12 cellular contexts compared by ENCODE assay signal in genomic region chr15:23647421-23648375, GRCh38. TPM values are rescaled to one million over a fixed set of nuclear protein-coding genes. Genes with fewer than 3 reads are reported as not detected.
DNase-seq lines count a peak whose midpoint lies in the region; ATAC-seq and TF ChIP-seq lines count a peak whose summit lies in the region.
"Had no signal": no experiment of that assay in that cellular context is flagged by ENCODE, and none has a peak within 500 bp of the region (broad histone marks: within the 10 kb centered on the region; RNA-seq: fewer than 3 reads in every experiment).

Gene MAGEL2 (minus strand): TSS chr15:23647867. CDS start chr15:23647742, 125 bp downstream.

- H3K27ac ChIP-seq in ACC112 (ENCODE audit: low read depth, low read length), result no peak within 1 kb of the TSS
- H3K27ac ChIP-seq in endodermal cell (ENCODE audit: low read depth, low read length), result peak within 1 kb of the TSS; percentile 80
- no peak within 1 kb of the TSS for H3K27ac ChIP-seq in neural progenitor cell
- H3K27ac ChIP-seq in OCI-LY7 (ENCODE audit: low read depth, low read length, poor library complexity, severe bottlenecking), result no peak within 1 kb of the TSS
- H3K27ac ChIP-seq: SK-N-MC had no signal

- H3K4me1 ChIP-seq in ACC112 (ENCODE audit: control insufficient read depth, insufficient read depth, low read length, unreplicated experiment), result no peaks in the 10 kb centered on the region
- H3K4me1 ChIP-seq in endodermal cell (ENCODE audit: control insufficient read depth, insufficient read depth, low read length), result no peaks in the 10 kb centered on the region
- no peaks in the 10 kb centered on the region for H3K4me1 ChIP-seq in neural progenitor cell
- H3K4me1 ChIP-seq in HAP-1, result no peaks in the 10 kb centered on the region
- no peaks in the 10 kb centered on the region for H3K4me1 ChIP-seq in OCI-LY7 (ENCODE audit: insufficient read depth, low read length, poor library complexity, severe bottlenecking)

- POLR2A ChIA-PET in OCI-LY7 (lab: Charles Lee), result no interaction called here

- H3K4me2 ChIP-seq in neural progenitor cell, result peak within 1 kb of the TSS; percentile 84
- H3K4me2 ChIP-seq in OCI-LY7 (ENCODE audit: low read length), result no peak within 1 kb of the TSS

- H3K27me3 ChIP-seq in ACC112 (ENCODE audit: insufficient read depth, low read length) (peaks cover 30% of the 10 kb centered on the region), endodermal cell (ENCODE audit: control insufficient read depth, insufficient read depth, low read length, poor library complexity, severe bottlenecking) (no peaks in the 10 kb centered on the region), neural progenitor cell (no peaks in the 10 kb centered on the region), HAP-1 (ENCODE audit: low read depth) (no peaks in the 10 kb centered on the region)

- TF ChIP-seq CTCF in NB4 (IDR thresholded peaks at IDR 0.05; ENCODE audit: low read depth, low read length) (no peak), endodermal cell (conservative IDR thresholded peaks at IDR 0.05) (no peak), neural progenitor cell (IDR thresholded peaks at IDR 0.05) (no peak), OCI-LY7 (conservative IDR thresholded peaks at IDR 0.05; ENCODE audit: low read length) (no peak)

- H3K9me2 ChIP-seq in OCI-LY7 (ENCODE audit: insufficient read depth, low read length), result no peaks in the 10 kb centered on the region

- intact Hi-C loops in OCI-LY7 (cut with micrococcal nuclease; ENCODE audit: unreplicated experiment), result loop anchor here (5.0 to 10.0 kb wide), 2 partner anchors 210 to 1197 kb away; no protein-coding TSS in a partner anchor

- no peaks in the 10 kb centered on the region for H4K20me1 ChIP-seq in neural progenitor cell (ENCODE audit: low read depth)
- no peaks in the 10 kb centered on the region for H4K20me1 ChIP-seq in OCI-LY7 (ENCODE audit: insufficient read depth, low read length)

- H2AFZ ChIP-seq in ACC112 (ENCODE audit: low read length, unreplicated experiment) (no peak within 1 kb of the TSS), neural progenitor cell (replicated peaks) (peak within 1 kb of the TSS; percentile 91), OCI-LY7 (ENCODE audit: low read length) (no peak within 1 kb of the TSS)

- H3K36me3 ChIP-seq in ACC112 (ENCODE audit: insufficient read depth, low read length) (no peaks in the 10 kb centered on the region), endodermal cell (ENCODE audit: control insufficient read depth, insufficient read depth, low read length) (no peaks in the 10 kb centered on the region), neural progenitor cell (no peaks in the 10 kb centered on the region), HAP-1 (replicated peaks) (no peaks in the 10 kb centered on the region), OCI-LY7 (ENCODE audit: insufficient read depth, low read length) (no peaks in the 10 kb centered on the region)

- ATAC-seq in GM18870 (IDR thresholded peaks at IDR 0.05; ENCODE audit: unreplicated experiment), result no peak
- ATAC-seq: CD8-positive, alpha-beta T cell had no signal

- 40% methylated on average over 17 to 37 of the region's 37 CpGs for WGBS in endodermal cell (ENCODE audit: insufficient coverage in 1 of 2, insufficient read length in 1 of 2), 2 experiments

- H3K27ac Mint-ChIP-seq in endodermal cell (no peak within 1 kb of the TSS), neural progenitor cell (no peak within 1 kb of the TSS)
- H3K27ac Mint-ChIP-seq: activated T-helper 1 cell treated with anti-CD3 and anti-CD28 coated beads, Interleukin-12 subunit alpha, Interleukin-12 subunit beta, Interleukin-2, Interleukin-4 antibody, amounts not matched to agents 30 ng/mL and 10 ng/mL and 1 ng/mL, durations not matched to agents 14 hours and 24 hours and 36 hours; CD8-positive, alpha-beta T cell had no signal

- peaks cover 14% of the 10 kb centered on the region for H3K27me3 Mint-ChIP-seq in endodermal cell (ENCODE audit: insufficient read depth)
- peaks cover 13% of the 10 kb centered on the region for H3K27me3 Mint-ChIP-seq in neural progenitor cell (ENCODE audit: insufficient read depth, low read depth)

- DNase-seq in NB4 (ENCODE audit: low read depth), result peak; percentile 4
- DNase-seq in endodermal cell, result peak; percentile 76
- DNase-seq in neural progenitor cell (ENCODE audit: low spot score), result peak; percentile 77
- DNase-seq in NCI-H2107 (lab: John Stamatoyannopoulos, UW), result no peak
- no peak for DNase-seq in HAP-1 (ENCODE audit: low spot score in 2 of 2)
- DNase-seq in OCI-LY7 (ENCODE audit: low spot score), result no peak
- DNase-seq: CD8-positive, alpha-beta T cell had no signal

- H3K79me2 ChIP-seq in ACC112 (ENCODE audit: control insufficient read depth, insufficient read depth, low read length, unreplicated experiment) (no peaks in the 10 kb centered on the region), neural progenitor cell (ENCODE audit: low read depth) (no peaks in the 10 kb centered on the region), OCI-LY7 (ENCODE audit: insufficient read depth, low read depth, low read length) (no peaks in the 10 kb centered on the region)

- TF ChIP-seq POLR2A in NB4 (IDR thresholded peaks at IDR 0.05; ENCODE audit: extremely low read depth, insufficient read length), result no peak

- BruUV-seq in OCI-LY7 (replicated peaks; lab: Mats Ljungman, UMichigan), result no TSS peak

- in situ Hi-C loops in HAP-1 (cut with MboI; ENCODE audit: low sequenced_read_pairs), result loop anchor here (25.0 kb wide), 2 partner anchors 1565 to 1815 kb away; no protein-coding TSS in a partner anchor

- CTCF ChIA-PET in OCI-LY7 (lab: Charles Lee; ENCODE audit: unreplicated experiment), result no interaction called here

- H3K4me1 Mint-ChIP-seq in endodermal cell (no peaks in the 10 kb centered on the region), neural progenitor cell (peaks cover 16% of the 10 kb centered on the region)

- H3K9me3 ChIP-seq in endodermal cell (ENCODE audit: control insufficient read depth, low read length), result peaks cover 5% of the 10 kb centered on the region
- no peaks in the 10 kb centered on the region for H3K9me3 ChIP-seq in neural progenitor cell (ENCODE audit: low read depth)
- H3K9me3 ChIP-seq in HAP-1, result no peaks in the 10 kb centered on the region
- no peaks in the 10 kb centered on the region for H3K9me3 ChIP-seq in OCI-LY7 (ENCODE audit: low read length)

- H3K4me3 ChIP-seq in ACC112 (ENCODE audit: low read depth, low read length) (peak within 1 kb of the TSS; percentile 29; the same call in 1 of the 2 replicates), NB4 (ENCODE audit: low read depth, low read length) (no peak within 1 kb of the TSS), endodermal cell (ENCODE audit: low read length) (peak within 1 kb of the TSS; percentile 84), neural progenitor cell (peak within 1 kb of the TSS; percentile 80), HAP-1 (no peak within 1 kb of the TSS), OCI-LY7 (ENCODE audit: low read depth, low read length, poor library complexity, severe bottlenecking) (no peak within 1 kb of the TSS)
- H3K4me3 ChIP-seq: SK-N-MC had no signal

- H3K9ac ChIP-seq in endodermal cell (ENCODE audit: extremely low read depth, low read length, poor library complexity, severe bottlenecking), result peak within 1 kb of the TSS; percentile 63
- H3K9ac ChIP-seq in neural progenitor cell, result peak within 1 kb of the TSS; percentile 52

- H3F3A ChIP-seq in neural progenitor cell (ENCODE audit: low read depth), result peaks cover 4% of the 10 kb centered on the region

- H3K36me3 Mint-ChIP-seq in endodermal cell (ENCODE audit: low read depth) (no peaks in the 10 kb centered on the region), neural progenitor cell (no peaks in the 10 kb centered on the region)
- H3K36me3 Mint-ChIP-seq: CD8-positive, alpha-beta T cell had no signal

- H3K4me3 Mint-ChIP-seq in endodermal cell, result peak within 1 kb of the TSS; percentile 59
- H3K4me3 Mint-ChIP-seq in neural progenitor cell, result peak within 1 kb of the TSS; percentile 87
- H3K4me3 Mint-ChIP-seq: activated T-helper 1 cell treated with anti-CD3 and anti-CD28 coated beads, Interleukin-12 subunit alpha, Interleukin-12 subunit beta, Interleukin-2, Interleukin-4 antibody, amounts not matched to agents 30 ng/mL and 10 ng/mL and 1 ng/mL, durations not matched to agents 14 hours and 24 hours and 36 hours; CD8-positive, alpha-beta T cell had no signal

- peaks cover 55% of the 10 kb centered on the region for H3K9me3 Mint-ChIP-seq in endodermal cell
- H3K9me3 Mint-ChIP-seq in neural progenitor cell, result peaks cover 9% of the 10 kb centered on the region
- H3K9me3 Mint-ChIP-seq: activated T-helper 1 cell treated with anti-CD3 and anti-CD28 coated beads, Interleukin-12 subunit alpha, Interleukin-12 subunit beta, Interleukin-2, Interleukin-4 antibody, amounts not matched to agents 30 ng/mL and 10 ng/mL and 1 ng/mL, durations not matched to agents 14 hours and 24 hours and 36 hours; CD8-positive, alpha-beta T cell had no signal

RNA-seq across cellular contexts. Expression of gene MAGEL2, which starts in this region (rescaled TPM):
- 1 to 10 TPM; 7.2 to 7.6 TPM for total RNA-seq in endodermal cell
- 13.6 TPM for polyA plus RNA-seq in endodermal cell (2013, experiment 1 of 2)
- 10.9 TPM for polyA plus RNA-seq in endodermal cell (2013, experiment 2 of 2)
- 2.5 and 2.6 TPM in 2 replicates for total RNA-seq in neural progenitor cell (ENCODE audit: low replicate concordance)
- total RNA-seq in OCI-LY7 (2014; rRNA removed; shearing (Covaris generic)), result not detected in 2 replicates
- total RNA-seq in OCI-LY7 (2022), result not detected in 2 replicates
- total RNA-seq: activated T-helper 1 cell treated with anti-CD3 and anti-CD28 coated beads, Interleukin-12 subunit alpha, Interleukin-12 subunit beta, Interleukin-2, Interleukin-4 antibody, amounts not matched to agents 30 ng/mL and 10 ng/mL and 1 ng/mL, durations not matched to agents 14 hours and 24 hours and 36 hours; CD8-positive, alpha-beta T cell; endothelial cell of umbilical vein had no signal
- polyA plus RNA-seq: endothelial cell of umbilical vein had no signal

Comparison
In these comparisons a context has a peak if more than half of its experiments do, and no peak if none do; other contexts are left out.
1. H3K4me3 ChIP-seq: peak in ACC112 (single experiment), endodermal cell (single experiment) and neural progenitor cell (single experiment); none in NB4 (single experiment), HAP-1 (single experiment) and OCI-LY7 (single experiment).
2. DNase-seq: peak in NB4 (single experiment), endodermal cell (single experiment) and neural progenitor cell (single experiment); none in NCI-H2107 (single experiment), HAP-1 (0 of 2) and OCI-LY7 (single experiment).